9 cellular contexts compared by ENCODE assay signal in the genomic region with DNA sequence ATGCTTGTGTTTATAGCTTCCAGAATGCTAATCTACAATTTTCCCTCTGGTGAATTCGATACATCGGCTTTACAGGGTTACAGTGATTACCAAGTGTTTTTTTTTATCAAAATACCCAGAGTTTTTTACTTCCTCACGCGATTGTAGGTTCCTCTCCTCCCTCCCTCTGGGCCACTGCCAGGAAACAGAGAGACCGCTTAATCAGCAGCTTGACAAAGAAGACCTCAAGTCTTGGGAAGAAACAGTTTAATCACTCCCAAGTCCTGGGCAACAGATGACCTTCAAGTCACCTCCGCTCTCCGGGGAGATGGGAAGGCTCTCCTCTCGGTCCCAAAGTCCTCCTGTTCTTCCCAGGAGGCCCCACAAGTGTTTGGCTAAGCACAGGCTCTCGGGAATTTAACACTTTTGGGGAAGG. TPM values are rescaled to one million over a fixed set of nuclear protein-coding genes. Genes with fewer than 3 reads are reported as not detected.
DNase-seq lines count a peak whose midpoint lies in the region; ATAC-seq and TF ChIP-seq lines count a peak whose summit lies in the region.
"Had no signal": no experiment of that assay in that cellular context is flagged by ENCODE, and none has a peak within 500 bp of the region (broad histone marks: within the 10 kb centered on the region; RNA-seq: fewer than 3 reads in every experiment).

No MANE protein-coding gene starts in this region.

- H3K9me3 ChIP-seq in breast epithelium: no peaks in the 10 kb centered on the region
- H3K9me3 ChIP-seq in mammary epithelial cell (replicated peaks; ENCODE audit: insufficient read depth, low read length): no peaks in the 10 kb centered on the region
- H3K9me3 ChIP-seq in muscle layer of duodenum (ENCODE audit: control insufficient read depth in 1 of 2, low read length in 2 of 2): no peaks in the 10 kb centered on the region

- POLR2A ChIA-PET in MCF 10A (lab: Yijun Ruan, JAX): no interaction called here

- H3K79me2 ChIP-seq in mammary epithelial cell (ENCODE audit: insufficient read depth, low read length): no peaks in the 10 kb centered on the region

- no peaks in the 10 kb centered on the region for H3K9me3 Mint-ChIP-seq in activated naive CD4-positive, alpha-beta T cell treated with anti-CD3 and anti-CD28 coated beads for 36 hours
- no peaks in the 10 kb centered on the region for H3K9me3 Mint-ChIP-seq in MCF 10A (ENCODE audit: unreplicated experiment)

- H3K27ac ChIP-seq in breast epithelium (peak overlapping the region; percentile 45 to 82), mammary epithelial cell (ENCODE audit: insufficient read depth, low read depth, low read length) (no peak overlapping the region), muscle layer of duodenum (ENCODE audit: low read length) (peak overlapping the region; percentile 30)

- CTCF ChIA-PET in mammary epithelial cell (lab: Charles Lee; ENCODE audit: low non-redundant PET): no interaction called here
- CTCF ChIA-PET in activated naive CD4-positive, alpha-beta T cell treated with anti-CD3 and anti-CD28 coated beads for 36 hours (lab: Charles Lee): interaction anchor here (1.1 kb wide), 1 partner anchor 16 kb away, joined by 4 read pairs; no protein-coding TSS in a partner anchor
- CTCF ChIA-PET in MCF 10A (lab: Yijun Ruan, JAX): interaction anchor here (2.1 kb wide), 1 partner anchor 41 kb away, joined by 10 read pairs; no protein-coding TSS in a partner anchor

- dilution Hi-C loops in mammary epithelial cell (cut with HindIII; ENCODE audit: low sequenced_read_pairs): no loop called here

- TF ChIP-seq POLR2A in breast epithelium (IDR thresholded peaks at IDR 0.05): no peak

- no TSS peak for BruUV-seq in mammary epithelial cell (replicated peaks; lab: Mats Ljungman, UMichigan)
- BruUV-seq in MCF 10A (replicated peaks; lab: Mats Ljungman, UMichigan): no TSS peak

- no peak overlapping the region for H2AFZ ChIP-seq in mammary epithelial cell (ENCODE audit: low read depth, low read length)

- DNase-seq in breast epithelium (ENCODE audit: low spot score in 2 of 2) (no peak), mammary epithelial cell (no peak), fibroblast of peridontal ligament (ENCODE audit: extremely low read depth) (peak; percentile 85), NCI-H446 (lab: John Stamatoyannopoulos, UW) (no peak), MCF 10A (ENCODE audit: unreplicated experiment) (no peak)
- no peak for DNase-seq in activated naive CD4-positive, alpha-beta T cell treated with anti-CD3 and anti-CD28 coated beads for 36 hours
- DNase-seq: ACHN had no signal

- H3K4me1 ChIP-seq in breast epithelium (no peaks in the 10 kb centered on the region), mammary epithelial cell (ENCODE audit: insufficient read depth, low read length) (no peaks in the 10 kb centered on the region), muscle layer of duodenum (ENCODE audit: control insufficient read depth in 1 of 2, insufficient read depth in 2 of 2, low read length in 2 of 2) (peaks cover 10 to 32% of the 10 kb centered on the region in 2 donors)

- no peak overlapping the region for H3K9ac ChIP-seq in mammary epithelial cell (ENCODE audit: insufficient read depth, low read length)

- no peak for ATAC-seq in HG03045 (IDR thresholded peaks at IDR 0.05; ENCODE audit: unreplicated experiment)

- H3K4me3 Mint-ChIP-seq in activated naive CD4-positive, alpha-beta T cell treated with anti-CD3 and anti-CD28 coated beads for 36 hours: no peak overlapping the region
- H3K4me3 Mint-ChIP-seq in MCF 10A (ENCODE audit: unreplicated experiment): no peak overlapping the region

- TF ChIP-seq CTCF in breast epithelium (IDR thresholded peaks at IDR 0.05) (no peak), mammary epithelial cell (conservative IDR thresholded peaks at IDR 0.05 in 1 of 2, IDR thresholded peaks at IDR 0.05 in 1 of 2; ENCODE audit: extremely low read depth in 1 of 2, insufficient read depth in 1 of 2, low read depth in 1 of 2, low read length in 2 of 2) (no peak), MCF 10A (IDR thresholded peaks at IDR 0.05; ENCODE audit: unreplicated experiment) (no peak)

- H3K36me3 ChIP-seq in breast epithelium (no peaks in the 10 kb centered on the region), mammary epithelial cell (ENCODE audit: insufficient read depth, low read length) (no peaks in the 10 kb centered on the region), muscle layer of duodenum (ENCODE audit: control insufficient read depth in 1 of 2, insufficient read depth in 2 of 2, low read length in 2 of 2) (no peaks in the 10 kb centered on the region)

- intact Hi-C loops in breast epithelium (cut with DNase I; ENCODE audit: low total_unique reads): no loop called here
- intact Hi-C loops in mammary epithelial cell (cut with micrococcal nuclease): no loop called here
- intact Hi-C loops in activated naive CD4-positive, alpha-beta T cell treated with anti-CD3 and anti-CD28 coated beads for 36 hours (cut with micrococcal nuclease): no loop called here
- intact Hi-C loops in MCF 10A (cut with micrococcal nuclease): no loop called here

- H3K4me1 Mint-ChIP-seq in activated naive CD4-positive, alpha-beta T cell treated with anti-CD3 and anti-CD28 coated beads for 36 hours (ENCODE audit: low read depth): no peaks in the 10 kb centered on the region
- H3K4me1 Mint-ChIP-seq in MCF 10A (ENCODE audit: insufficient read depth, unreplicated experiment): no peaks in the 10 kb centered on the region

- H3K36me3 Mint-ChIP-seq in activated naive CD4-positive, alpha-beta T cell treated with anti-CD3 and anti-CD28 coated beads for 36 hours (ENCODE audit: low read depth): no peaks in the 10 kb centered on the region
- H3K36me3 Mint-ChIP-seq in MCF 10A (ENCODE audit: insufficient read depth, unreplicated experiment): no peaks in the 10 kb centered on the region

- H3K27me3 Mint-ChIP-seq in activated naive CD4-positive, alpha-beta T cell treated with anti-CD3 and anti-CD28 coated beads for 36 hours (ENCODE audit: low read depth): peaks cover 9% of the 10 kb centered on the region
- peaks cover 42% of the 10 kb centered on the region for H3K27me3 Mint-ChIP-seq in MCF 10A (ENCODE audit: insufficient read depth, unreplicated experiment)

- H3K27ac Mint-ChIP-seq in activated naive CD4-positive, alpha-beta T cell treated with anti-CD3 and anti-CD28 coated beads for 36 hours: no peak overlapping the region
- H3K27ac Mint-ChIP-seq in MCF 10A (ENCODE audit: low read depth, unreplicated experiment): no peak overlapping the region

- no peaks in the 10 kb centered on the region for H4K20me1 ChIP-seq in mammary epithelial cell (ENCODE audit: insufficient read depth, low read length)

- in situ Hi-C loops in mammary epithelial cell (cut with MboI; ENCODE audit: low sequenced_read_pairs in 2 of 2): no loop called here

- H3K27me3 ChIP-seq in breast epithelium: no peaks in the 10 kb centered on the region
- H3K27me3 ChIP-seq in mammary epithelial cell (ENCODE audit: insufficient read depth, low read length): peaks cover 2% of the 10 kb centered on the region
- H3K27me3 ChIP-seq in muscle layer of duodenum (ENCODE audit: low read depth, low read length): no peaks in the 10 kb centered on the region

- H3K4me2 ChIP-seq in mammary epithelial cell (ENCODE audit: insufficient read depth, low read depth, low read length): no peak overlapping the region

- WGBS in mammary epithelial cell (ENCODE audit: low coverage, missing lambda C conversion rate): 51% methylated on average over 8 of the region's 9 CpGs

- H3K4me3 ChIP-seq in breast epithelium (no peak overlapping the region), mammary epithelial cell (replicated peaks in 1 of 3; ENCODE audit: insufficient read depth in 1 of 3, low read depth in 2 of 3, low read length in 3 of 3) (no peak overlapping the region), muscle layer of duodenum (ENCODE audit: low read depth in 1 of 2, low read length in 2 of 2) (no peak overlapping the region)

RNA-seq across cellular contexts. Expression of a gene that starts 23.5 kb away (rescaled TPM):
- total RNA-seq in breast epithelium (1 to 10 TPM in 1 of 3 donors, under 1 TPM in 2; 0.16 to 1.8 (median 0.98) TPM), mammary epithelial cell (not detected), MCF 10A (2022) (not detected in 2 replicates)
- not detected for polyA plus RNA-seq in mammary epithelial cell
- polyA minus RNA-seq in mammary epithelial cell: not detected
- total RNA-seq in activated naive CD4-positive, alpha-beta T cell treated with anti-CD3 and anti-CD28 coated beads for 36 hours: not detected

RNA-seq across cellular contexts. Expression of a gene that starts 33.7 kb away (rescaled TPM):
- total RNA-seq in breast epithelium (10 to 100 TPM in 1 of 3 donors, under 1 TPM in 1, not detected in 1; 0.98 to 47.9 TPM), mammary epithelial cell (not detected), MCF 10A (2022) (not detected in 2 replicates)
- not detected for polyA plus RNA-seq in mammary epithelial cell
- polyA minus RNA-seq in mammary epithelial cell: not detected
- total RNA-seq in activated naive CD4-positive, alpha-beta T cell treated with anti-CD3 and anti-CD28 coated beads for 36 hours: not detected

RNA-seq across cellular contexts. Expression of a gene that starts 47.4 kb away (rescaled TPM):
- 10 to 100 TPM in 2 of 3 donors, not detected in 1; 12.8 to 33.8 TPM for total RNA-seq in breast epithelium
- 10 to 100 TPM in 1 of 2 donors, 1 to 10 TPM in 1; 3.1 to 13.8 TPM for total RNA-seq in mammary epithelial cell
- polyA plus RNA-seq in mammary epithelial cell: 2.0 TPM
- polyA minus RNA-seq in mammary epithelial cell: 2.3 TPM
- not detected for total RNA-seq in activated naive CD4-positive, alpha-beta T cell treated with anti-CD3 and anti-CD28 coated beads for 36 hours
- total RNA-seq in MCF 10A (2022): not detected in 2 replicates

RNA-seq across cellular contexts. Expression of a gene that starts 52.6 kb away (rescaled TPM):
- total RNA-seq in breast epithelium (10 to 100 TPM; 26.9 to 61.6 (median 50.1) TPM), mammary epithelial cell (100 to 1,000 TPM in 1 of 2 donors, 10 to 100 TPM in 1; 63.2 to 105 TPM), MCF 10A (2022) (78.3 and 123 TPM in 2 replicates)
- 44.6 TPM for polyA plus RNA-seq in mammary epithelial cell
- polyA minus RNA-seq in mammary epithelial cell: 80.4 TPM
- total RNA-seq in activated naive CD4-positive, alpha-beta T cell treated with anti-CD3 and anti-CD28 coated beads for 36 hours: 10 to 100 TPM; 73.7 to 80.7 TPM
